1 cellular context compared by ENCODE assay signal in the genomic region with DNA sequence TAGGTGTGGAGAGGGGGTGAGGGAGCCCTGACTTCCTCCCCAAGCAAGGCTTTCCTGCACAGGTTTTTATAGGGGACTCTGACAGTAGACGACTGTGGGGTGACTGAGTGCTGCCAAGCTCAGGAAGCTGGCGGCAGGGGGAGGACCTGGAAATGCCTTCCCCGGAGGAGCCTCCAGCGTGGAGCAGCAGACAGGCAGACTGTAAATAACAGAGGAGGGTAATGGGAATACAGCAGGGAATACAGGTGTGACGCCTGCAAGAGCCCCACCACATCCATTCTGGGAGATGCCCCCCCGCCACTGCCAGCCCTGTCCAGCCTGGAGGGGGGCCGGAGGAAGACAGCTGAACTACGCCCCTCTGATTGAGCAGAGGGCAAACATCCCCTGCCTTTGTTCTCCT.
TF ChIP-seq lines count a peak whose summit lies in the region.

No MANE protein-coding gene starts in this region.

TF ChIP-seq in H1, 55 proteins besides CTCF, POLR2A, EP300 and RAD21 (continued from another document):
- TF ChIP-seq TAF7 (optimal IDR thresholded peaks at IDR 0.05; ENCODE audit: borderline replicate concordance, low read depth, low read length) (no peak), TAF1 (IDR thresholded peaks at IDR 0.05; ENCODE audit: low read depth, low read length) (no peak), SP2 (IDR thresholded peaks at IDR 0.05; ENCODE audit: low read length) (no peak), CHD1 (IDR thresholded peaks at IDR 0.05; ENCODE audit: low read depth, low read length) (no peak), TBP (IDR thresholded peaks at IDR 0.05; ENCODE audit: low read depth, low read length) (no peak), FOSL1 (IDR thresholded peaks at IDR 0.05; ENCODE audit: insufficient read depth, low read depth, low read length) (no peak), BCL11A (IDR thresholded peaks at IDR 0.05; ENCODE audit: low read depth in 2 of 2, low read length in 2 of 2) (no peak), ASH2L (IDR thresholded peaks at IDR 0.05; ENCODE audit: low read length) (no peak), SRF (IDR thresholded peaks at IDR 0.05; ENCODE audit: low read depth, low read length) (no peak), RNF2 (IDR thresholded peaks at IDR 0.05; ENCODE audit: borderline replicate concordance, low read depth, low read length, missing control alignments, poor library complexity, severe bottlenecking) (no peak), CREB1 (IDR thresholded peaks at IDR 0.05) (no peak), PHF8 (conservative IDR thresholded peaks at IDR 0.05; ENCODE audit: low read depth, low read length) (no peak), JUN (IDR thresholded peaks at IDR 0.05; ENCODE audit: low read depth, low read length) (no peak), BRCA1 (IDR thresholded peaks at IDR 0.05; ENCODE audit: low read depth, low read length) (no peak), HDAC2 (IDR thresholded peaks at IDR 0.05; ENCODE audit: borderline replicate concordance in 1 of 2, low read depth in 2 of 2, low read length in 2 of 2) (no peak)
- TF ChIP-seq, protein P1, sequence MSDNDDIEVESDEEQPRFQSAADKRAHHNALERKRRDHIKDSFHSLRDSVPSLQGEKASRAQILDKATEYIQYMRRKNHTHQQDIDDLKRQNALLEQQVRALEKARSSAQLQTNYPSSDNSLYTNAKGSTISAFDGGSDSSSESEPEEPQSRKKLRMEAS (IDR thresholded peaks at IDR 0.05): no peak
- TF ChIP-seq, protein P2, sequence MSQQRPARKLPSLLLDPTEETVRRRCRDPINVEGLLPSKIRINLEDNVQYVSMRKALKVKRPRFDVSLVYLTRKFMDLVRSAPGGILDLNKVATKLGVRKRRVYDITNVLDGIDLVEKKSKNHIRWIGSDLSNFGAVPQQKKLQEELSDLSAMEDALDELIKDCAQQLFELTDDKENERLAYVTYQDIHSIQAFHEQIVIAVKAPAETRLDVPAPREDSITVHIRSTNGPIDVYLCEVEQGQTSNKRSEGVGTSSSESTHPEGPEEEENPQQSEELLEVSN (IDR thresholded peaks at IDR 0.05): no peak
